In genomic region chr11:44727114-44727372, GRCh38 we compare ENCODE assay signal across 9 cellular contexts. TPM values are rescaled to one million over a fixed set of nuclear protein-coding genes. Genes with fewer than 3 reads are reported as not detected.
A peak's percentile ranks its signal among the peaks of the same experiment; 100 is the strongest.
DNase-seq lines count a peak whose midpoint lies in the region; ATAC-seq and TF ChIP-seq lines count a peak whose summit lies in the region.
"Had no signal": no experiment of that assay in that cellular context is flagged by ENCODE, and none has a peak within 500 bp of the region (broad histone marks: within the 10 kb centered on the region; RNA-seq: fewer than 3 reads in every experiment).

No MANE protein-coding gene starts in this region.

- H3K4me1 Mint-ChIP-seq in activated CD4-positive, alpha-beta T cell treated with anti-CD3 and anti-CD28 coated beads, Interleukin-2, amount 10 ng/mL, durations not matched to agents 24 days and 14 days = peaks cover 38% of the 10 kb centered on the region

- H3K36me3 ChIP-seq in right lobe of liver = no peaks in the 10 kb centered on the region
- H3K36me3 ChIP-seq in thyroid gland = no peaks in the 10 kb centered on the region

- DNase-seq in activated CD4-positive, alpha-beta T cell treated with anti-CD3 and anti-CD28 coated beads, Interleukin-2, amount 10 ng/mL, durations not matched to agents 24 days and 14 days = peak; percentile 69
- no peak for DNase-seq in activated CD4-positive, alpha-beta T cell treated with anti-CD3 and anti-CD28 coated beads, Interleukin-2, amount 50 U/mL, for 1 hour
- DNase-seq in activated T-cell treated with anti-CD3 and anti-CD28 coated beads, Interleukin-2, amount 50 U/mL, for 48 hours = peak; percentile 38 to 44
- DNase-seq in right lobe of liver (no peak), thyroid gland (no peak), GM10248 (ENCODE audit: extremely low spot score) (no peak)
- DNase-seq in activated CD4-positive, alpha-beta T cell treated with anti-CD3 and anti-CD28 coated beads for 1 hour = no peak

- intact Hi-C loops in activated CD4-positive, alpha-beta T cell treated with anti-CD3 and anti-CD28 coated beads, Interleukin-2, amount 10 ng/mL, durations not matched to agents 24 days and 14 days (cut with micrococcal nuclease) = loop anchor here (1.0 to 10.0 kb wide), 5 partner anchors 50 to 184 kb away; partner anchors contain the start of gene CD82
- intact Hi-C loops in right lobe of liver (cut with DNase I) (loop anchor here in 1 of 2 donors (10.0 kb wide), 1 partner anchor 188 kb away; no protein-coding TSS in a partner anchor), thyroid gland (cut with DNase I) (loop anchor here (5.0 to 10.0 kb wide), 2 partner anchors 102 to 170 kb away; no protein-coding TSS in a partner anchor)

- CTCF ChIA-PET in GM10248 (lab: Yijun Ruan, JAX) = interaction anchor here (1.0 kb wide), 1 partner anchor 163 kb away, joined by 3 read pairs; no protein-coding TSS in a partner anchor

- no peaks in the 10 kb centered on the region for H3K36me3 Mint-ChIP-seq in activated CD4-positive, alpha-beta T cell treated with anti-CD3 and anti-CD28 coated beads, Interleukin-2, amount 10 ng/mL, durations not matched to agents 24 days and 14 days (ENCODE audit: low read depth)

- H3K4me1 ChIP-seq in right lobe of liver (peaks cover 0 to 7% (median 0%) of the 10 kb centered on the region in 4 donors), thyroid gland (peaks cover 16 to 44% of the 10 kb centered on the region in 2 donors)

- POLR2A ChIA-PET in GM10248 (lab: Yijun Ruan, JAX) = no interaction called here

- ATAC-seq in right lobe of liver (no peak), HG03159 (IDR thresholded peaks at IDR 0.05; ENCODE audit: unreplicated experiment) (no peak)

- peak overlapping the region in 1 of 3 donors; percentile 14 for H3K27ac ChIP-seq in right lobe of liver
- H3K27ac ChIP-seq in thyroid gland = peak overlapping the region in 1 of 3 donors; percentile 81

- H3K4me3 ChIP-seq in right lobe of liver (peak overlapping the region; percentile 37 to 48 (median 48)), thyroid gland (replicated peaks in 1 of 3) (peak overlapping the region; percentile 28 to 85 (median 40))

- no peak overlapping the region for H3K4me3 Mint-ChIP-seq in activated CD4-positive, alpha-beta T cell treated with anti-CD3 and anti-CD28 coated beads, Interleukin-2, amount 10 ng/mL, durations not matched to agents 24 days and 14 days

- peaks cover 41% of the 10 kb centered on the region for H3K27me3 Mint-ChIP-seq in activated CD4-positive, alpha-beta T cell treated with anti-CD3 and anti-CD28 coated beads, Interleukin-2, amount 10 ng/mL, durations not matched to agents 24 days and 14 days

- no peaks in the 10 kb centered on the region for H3K27me3 ChIP-seq in right lobe of liver
- no peaks in the 10 kb centered on the region for H3K27me3 ChIP-seq in thyroid gland

- H3K9me3 ChIP-seq in right lobe of liver = no peaks in the 10 kb centered on the region
- H3K9me3 ChIP-seq in thyroid gland = no peaks in the 10 kb centered on the region

- TF ChIP-seq POLR2A in right lobe of liver (IDR thresholded peaks at IDR 0.05) (no peak), thyroid gland (IDR thresholded peaks at IDR 0.05) (no peak)

- TF ChIP-seq CTCF in right lobe of liver (IDR thresholded peaks at IDR 0.05) = no peak
- no peak for TF ChIP-seq CTCF in thyroid gland (IDR thresholded peaks at IDR 0.05)
- TF ChIP-seq CTCF in GM10248 (IDR thresholded peaks at IDR 0.05; ENCODE audit: control extremely low read depth, extremely low read depth, low read depth, missing control alignments) = no peak

- no CpG with 5 or more reads among the region's 45 CpGs for WGBS in right lobe of liver (ENCODE audit: insufficient coverage, low coverage, low lambda C conversion rate, missing lambda C conversion rate)
- no CpG with 5 or more reads among the region's 45 CpGs for WGBS in thyroid gland, 2 donors

- H3K27ac Mint-ChIP-seq in activated CD4-positive, alpha-beta T cell treated with anti-CD3 and anti-CD28 coated beads, Interleukin-2, amount 10 ng/mL, durations not matched to agents 24 days and 14 days = no peak overlapping the region

- H3K9me3 Mint-ChIP-seq in activated CD4-positive, alpha-beta T cell treated with anti-CD3 and anti-CD28 coated beads, Interleukin-2, amount 10 ng/mL, durations not matched to agents 24 days and 14 days = no peaks in the 10 kb centered on the region
- H3K9me3 Mint-ChIP-seq: activated naive CD4-positive, alpha-beta T cell treated with anti-CD3 and anti-CD28 coated beads for 36 hours had no signal

RNA-seq across cellular contexts. Expression of gene TSPAN18, which starts 0.3 kb away (rescaled TPM):
- total RNA-seq in activated CD4-positive, alpha-beta T cell treated with anti-CD3 and anti-CD28 coated beads, Interleukin-2, amount 10 ng/mL, durations not matched to agents 24 days and 14 days = 1.4 and 1.5 TPM in 2 replicates
- 10 to 100 TPM in 1 of 6 experiments, 1 to 10 TPM in 5; 3.4 to 10.6 (median 5.3) TPM for total RNA-seq in right lobe of liver
- 10 to 100 TPM in 1 of 4 donors, 1 to 10 TPM in 3; 3.6 to 12.4 (median 8.2) TPM for total RNA-seq in thyroid gland

Comparison
In these comparisons a context has a peak if more than half of its experiments do, and no peak if none do; other contexts are left out.
1. DNase-seq: peak in activated CD4-positive, alpha-beta T cell treated with anti-CD3 and anti-CD28 coated beads, Interleukin-2, amount 10 ng/mL, durations not matched to agents 24 days and 14 days (single experiment) and activated T-cell treated with anti-CD3 and anti-CD28 coated beads, Interleukin-2, amount 50 U/mL, for 48 hours (2 of 2); none in activated CD4-positive, alpha-beta T cell treated with anti-CD3 and anti-CD28 coated beads, Interleukin-2, amount 50 U/mL, for 1 hour (single experiment), right lobe of liver (0 of 3), thyroid gland (0 of 2), GM10248 (single experiment) and activated CD4-positive, alpha-beta T cell treated with anti-CD3 and anti-CD28 coated beads for 1 hour (single experiment).